Comparison of ENCODE assay signal across 17 cellular contexts in genomic region chr5:133294380-133294779, GRCh38.
"Had no signal": no experiment of that assay in that cellular context is flagged by ENCODE, and none has a peak within 500 bp of the region (broad histone marks: within the 10 kb centered on the region; RNA-seq: fewer than 3 reads in every experiment).

No MANE protein-coding gene starts in this region.

- DNase-seq: activated CD4-positive, alpha-beta memory T cell treated with anti-CD3 and anti-CD28 coated beads for 36 hours; activated CD4-positive, alpha-beta T cell treated with anti-CD3 and anti-CD28 coated beads for 4 hours; activated gamma-delta T cell treated with Interleukin-2 at 50 U/mL for 16 hours; activated T-cell treated with anti-CD3 and anti-CD28 coated beads for 4 hours; adrenal gland; cerebellar nuclear complex; cortex of kidney; effector CD4-positive, alpha-beta T cell; stimulated activated naive B cell treated with anti-CD40 and anti-IgM and Interleukin-4, amounts not matched to agents 10 μg/mL and 1 μg/mL and 100 μg/mL, for 72 hours; upper lobe of left lung had no signal

- FAIRE-seq: frontal cortex, keratinocyte had no signal

- H3K36me3 ChIP-seq: adrenal gland, thoracic aorta, upper lobe of left lung had no signal

- H3K27me3 ChIP-seq: adrenal gland, upper lobe of left lung had no signal

- H3K27ac ChIP-seq: adrenal gland, thoracic aorta, upper lobe of left lung had no signal

- H3K9me3 ChIP-seq: adrenal gland, thoracic aorta, upper lobe of left lung had no signal

- H3K4me3 ChIP-seq: adrenal gland, lung, thoracic aorta, upper lobe of left lung had no signal

- ATAC-seq: activated naive CD4-positive, alpha-beta T cell treated with anti-CD3 and anti-CD28 coated beads, Interleukin-2, amount 50 U/mL, for 72 hours; left lobe of liver; stimulated activated naive B cell treated with anti-CD40 and anti-IgM and Interleukin-4, amounts not matched to agents 10 μg/mL and 1 μg/mL and 100 μg/mL, for 72 hours; WTC11 had no signal

- H3K4me1 ChIP-seq: adrenal gland had no signal
